Comparison of ENCODE assay signal across 8 cellular contexts in the genomic region with DNA sequence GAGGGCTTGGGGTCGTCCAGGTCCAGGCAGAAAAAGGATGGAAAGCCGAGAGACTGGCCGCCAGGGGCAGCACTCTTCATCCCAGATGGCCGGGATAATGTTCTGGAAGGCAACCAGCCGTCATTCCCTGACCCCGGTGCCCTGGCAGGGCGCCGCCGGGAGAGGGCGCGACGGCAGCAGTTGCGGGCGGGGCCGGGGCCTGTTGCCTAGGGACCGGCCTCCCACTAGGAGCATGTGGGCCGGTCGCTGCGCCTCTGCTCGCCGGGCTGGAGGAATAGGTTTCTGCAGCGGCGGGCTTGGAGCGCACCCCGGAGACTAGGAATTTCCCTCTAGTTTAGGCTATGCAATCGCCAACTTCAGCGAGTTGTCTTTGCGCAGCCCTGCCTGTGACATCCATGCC. TPM values are rescaled to one million over a fixed set of nuclear protein-coding genes. Genes with fewer than 3 reads are reported as not detected.
A peak's percentile ranks its signal among the peaks of the same experiment; 100 is the strongest.
DNase-seq lines count a peak whose midpoint lies in the region; ATAC-seq and TF ChIP-seq lines count a peak whose summit lies in the region.

No MANE protein-coding gene starts in this region.

- H3K4me2 ChIP-seq in MM.1S (ENCODE audit: low read depth, low read length), result no peak overlapping the region

- no peaks in the 10 kb centered on the region for H3K79me2 ChIP-seq in MM.1S (ENCODE audit: low read length)

- H3K4me1 ChIP-seq in foreskin keratinocyte (no peaks in the 10 kb centered on the region), MM.1S (ENCODE audit: low read length) (no peaks in the 10 kb centered on the region)

- no peaks in the 10 kb centered on the region for H3K36me3 ChIP-seq in MM.1S (replicated peaks; ENCODE audit: insufficient read depth, low read length)

- H3K27ac ChIP-seq in foreskin keratinocyte (no peak overlapping the region), MM.1S (ENCODE audit: low read length) (no peak overlapping the region)

- H3K27me3 ChIP-seq in foreskin keratinocyte, result peaks cover 16% of the 10 kb centered on the region
- 0 out of 2 replicates have a peak, but pooled peaks cover 2% of the 10 kb centered on the region for H3K27me3 ChIP-seq in MM.1S (replicated peaks; ENCODE audit: insufficient read depth, low read length)

- H4K20me1 ChIP-seq in MM.1S (ENCODE audit: insufficient read depth, low read length), result no peaks in the 10 kb centered on the region

- no peaks in the 10 kb centered on the region for H3K9me3 ChIP-seq in MM.1S (replicated peaks; ENCODE audit: insufficient read depth, low read length)

- H3F3A ChIP-seq in MM.1S (ENCODE audit: insufficient read depth, low read length), result no peaks in the 10 kb centered on the region

- DNase-seq in COLO668 (lab: John Stamatoyannopoulos, UW; ENCODE audit: unreplicated experiment) (peak; percentile 65), NCI-H748 treated with DMSO at 0.1 percent for 48 hours (lab: John Stamatoyannopoulos, UW) (peak; percentile 22), foreskin keratinocyte (peak; percentile 11 to 34), omental fat pad (ENCODE audit: low spot score) (no peak), MM.1S (no peak), GM19240 (ENCODE audit: insufficient read length, low spot score) (no peak), GM19238 (ENCODE audit: insufficient read length, low spot score) (no peak)

- ATAC-seq in foreskin keratinocyte (peak; percentile 93), omental fat pad (ENCODE audit: low FRiP score) (peak; percentile 77), GM21529 (IDR thresholded peaks at IDR 0.05; ENCODE audit: unreplicated experiment) (no peak)

- H3K4me3 ChIP-seq in MM.1S (ENCODE audit: low read length), result no peak overlapping the region

- no peak overlapping the region for H3K9ac ChIP-seq in MM.1S (ENCODE audit: low read length)

- no peak overlapping the region for H2AFZ ChIP-seq in MM.1S (ENCODE audit: low read length)

- H3K9me2 ChIP-seq in MM.1S (replicated peaks; ENCODE audit: insufficient read depth, low read length), result no peaks in the 10 kb centered on the region

- TF ChIP-seq CTCF in foreskin keratinocyte (conservative IDR thresholded peaks at IDR 0.05) (peak; percentile 87), omental fat pad (IDR thresholded peaks at IDR 0.05) (peak in 1 of 3 donors; percentile 13), MM.1S (IDR thresholded peaks at IDR 0.05; ENCODE audit: low read length) (no peak)

RNA-seq across cellular contexts. Expression of gene DMRTB1, which starts 11.0 kb away (rescaled TPM):
- total RNA-seq in foreskin keratinocyte (not detected in 2 replicates), omental fat pad (not detected)
- not detected in 2 replicates for polyA plus RNA-seq in foreskin keratinocyte

Comparison
In these comparisons a context has a peak if more than half of its experiments do, and no peak if none do; other contexts are left out.
1. DNase-seq: peak in COLO668 (single experiment), NCI-H748 treated with DMSO at 0.1 percent for 48 hours (single experiment) and foreskin keratinocyte (2 of 2); none in omental fat pad (single experiment), MM.1S (single experiment), GM19240 (single experiment) and GM19238 (single experiment).